In the genomic region with DNA sequence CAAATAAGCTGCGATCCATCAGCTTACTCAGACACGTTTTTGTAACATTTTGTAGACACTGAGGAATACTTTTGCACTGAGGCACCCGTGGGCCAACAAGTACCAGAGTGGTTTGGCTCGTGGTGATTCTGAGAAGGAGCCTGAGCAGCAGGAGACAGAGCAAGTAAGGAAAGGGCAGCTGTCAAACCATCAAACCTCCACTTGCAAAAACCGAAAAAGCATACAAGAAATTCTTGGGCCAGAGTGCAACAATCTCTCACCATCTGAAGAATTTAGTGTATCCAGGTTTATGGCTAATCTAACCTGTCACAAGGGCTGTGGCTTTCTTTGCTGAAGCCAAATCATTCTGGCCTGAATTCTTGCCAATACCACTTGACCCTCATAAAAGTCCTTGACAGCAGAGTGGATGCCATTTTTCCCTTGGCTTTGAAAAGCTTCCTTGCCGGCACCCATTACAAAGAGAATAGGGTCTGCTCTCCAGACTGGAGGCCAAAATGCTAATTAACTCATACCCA, we compare ENCODE assay signal across 11 cellular contexts. TPM values are rescaled to one million over a fixed set of nuclear protein-coding genes. Genes with fewer than 3 reads are reported as not detected.
A peak's percentile ranks its signal among the peaks of the same experiment; 100 is the strongest.
DNase-seq lines count a peak whose midpoint lies in the region; ATAC-seq, FAIRE-seq and TF ChIP-seq lines count a peak whose summit lies in the region.
"Had no signal": no experiment of that assay in that cellular context is flagged by ENCODE, and none has a peak within 500 bp of the region (broad histone marks: within the 10 kb centered on the region; RNA-seq: fewer than 3 reads in every experiment).

No MANE protein-coding gene starts in this region.

- H2AFZ ChIP-seq in endothelial cell of umbilical vein (ENCODE audit: low read depth, low read length) = no peak overlapping the region

- CTCF ChIA-PET in endothelial cell of umbilical vein (lab: Charles Lee) = interaction anchor here (1.1 to 2.2 kb wide), 2 partner anchors 10 to 16 kb away, joined by 3 to 7 read pairs; no protein-coding TSS in a partner anchor

- TF ChIP-seq CTCF in endothelial cell of umbilical vein (IDR thresholded peaks at IDR 0.05; ENCODE audit: extremely low read depth in 1 of 2, insufficient read depth in 1 of 2, low read depth in 1 of 2, low read length in 2 of 2) = no peak

- POLR2A ChIA-PET in endothelial cell of umbilical vein (lab: Charles Lee) = interaction anchor here (0.6 to 0.7 kb wide), 2 partner anchors 16 to 156 kb away, joined by 3 to 4 read pairs; no protein-coding TSS in a partner anchor

- H3K27me3 ChIP-seq in endothelial cell of umbilical vein (ENCODE audit: control insufficient read depth in 2 of 2, insufficient read depth in 2 of 2, low read length in 2 of 2) (no peaks in the 10 kb centered on the region), skeletal muscle satellite cell (ENCODE audit: control insufficient read depth, insufficient read depth, low read length) (no peaks in the 10 kb centered on the region)
- H3K27me3 ChIP-seq: upper lobe of left lung had no signal

- dilution Hi-C loops in endothelial cell of umbilical vein (cut with MboI; ENCODE audit: extremely low pct_ligation_motif_present, low sequenced_read_pairs) = no loop called here

- intact Hi-C loops in endothelial cell of umbilical vein (cut with micrococcal nuclease) = no loop called here
- intact Hi-C loops in posterior cingulate gyrus (cut with DNase I) = no loop called here

- H3K9ac ChIP-seq in endothelial cell of umbilical vein (replicated peaks; ENCODE audit: extremely low read depth, insufficient read depth, low read length) = no peak overlapping the region
- H3K9ac ChIP-seq in skeletal muscle satellite cell (ENCODE audit: low read depth, low read length) = no peak overlapping the region

- H3K4me1 ChIP-seq in endothelial cell of umbilical vein (ENCODE audit: control insufficient read depth, extremely low read depth, insufficient read depth, low read length) (peaks cover 2% of the 10 kb centered on the region), skeletal muscle satellite cell (ENCODE audit: control insufficient read depth, insufficient read depth, low read length) (peaks cover 23% of the 10 kb centered on the region)

- H3K9me1 ChIP-seq in endothelial cell of umbilical vein (replicated peaks; ENCODE audit: control insufficient read depth, extremely low read depth, insufficient read depth, low read length) = no peaks in the 10 kb centered on the region

- ATAC-seq in GM19324 (IDR thresholded peaks at IDR 0.05; ENCODE audit: low FRiP score, unreplicated experiment) = no peak
- no peak for ATAC-seq in HG03097 (IDR thresholded peaks at IDR 0.05; ENCODE audit: low FRiP score, unreplicated experiment)

- no peak overlapping the region for H3K4me3 ChIP-seq in endothelial cell of umbilical vein (replicated peaks in 1 of 3; ENCODE audit: insufficient read depth in 1 of 3, low read depth in 1 of 3, low read length in 3 of 3)
- H3K4me3 ChIP-seq in skeletal muscle satellite cell (ENCODE audit: low read length) = no peak overlapping the region
- H3K4me3 ChIP-seq: upper lobe of left lung had no signal

- FAIRE-seq in endothelial cell of umbilical vein (lab: Jason Lieb, UNC) = peak; percentile 67
- FAIRE-seq: A204.1 had no signal

- H3K27ac ChIP-seq in endothelial cell of umbilical vein (ENCODE audit: insufficient read depth, low read depth, low read length) = no peak overlapping the region
- H3K27ac ChIP-seq: upper lobe of left lung had no signal

- TF ChIP-seq POLR2A in endothelial cell of umbilical vein (IDR thresholded peaks at IDR 0.05; ENCODE audit: low read depth, low read length) = no peak

- peaks cover 79% of the 10 kb centered on the region for H3K79me2 ChIP-seq in endothelial cell of umbilical vein (ENCODE audit: control insufficient read depth, insufficient read depth, low read length)

- peak in 2 of 3 experiments; percentile 34 to 35 for DNase-seq in NCI-H1417 (lab: John Stamatoyannopoulos, UW)
- DNase-seq in NCI-H1417 treated with DMSO at 0.1 percent for 48 hours (lab: John Stamatoyannopoulos, UW) = no peak
- peak; percentile 12 for DNase-seq in NCI-H2196 treated with DMSO at 0.1 percent for 48 hours (lab: John Stamatoyannopoulos, UW; ENCODE audit: unreplicated experiment)
- DNase-seq in endothelial cell of umbilical vein (ENCODE audit: low read depth, low spot score) = no peak
- no peak for DNase-seq in posterior cingulate gyrus
- DNase-seq: naive B cell had no signal

- H3K4me2 ChIP-seq in endothelial cell of umbilical vein (ENCODE audit: insufficient read depth, low read length) (no peak overlapping the region), skeletal muscle satellite cell (ENCODE audit: low read length) (peak overlapping the region; percentile 27)

- BruUV-seq in endothelial cell of umbilical vein (replicated peaks; lab: Mats Ljungman, UMichigan) = no TSS peak

- H3K36me3 ChIP-seq in endothelial cell of umbilical vein (ENCODE audit: control insufficient read depth in 2 of 2, extremely low read depth in 1 of 2, insufficient read depth in 2 of 2, low read length in 2 of 2) (no peaks in the 10 kb centered on the region), skeletal muscle satellite cell (ENCODE audit: insufficient read depth, low read length) (no peaks in the 10 kb centered on the region)
- H3K36me3 ChIP-seq: upper lobe of left lung had no signal

- no peaks in the 10 kb centered on the region for H3K9me3 ChIP-seq in endothelial cell of umbilical vein (replicated peaks; ENCODE audit: control insufficient read depth, insufficient read depth, low read length)
- H3K9me3 ChIP-seq in skeletal muscle satellite cell (replicated peaks; ENCODE audit: low read length) = no peaks in the 10 kb centered on the region
- H3K9me3 ChIP-seq: upper lobe of left lung had no signal

- peaks cover 9% of the 10 kb centered on the region for H4K20me1 ChIP-seq in endothelial cell of umbilical vein (replicated peaks; ENCODE audit: control insufficient read depth, extremely low read depth, insufficient read depth, low read length)

TF ChIP-seq in endothelial cell of umbilical vein, 7 proteins besides CTCF, POLR2A, EP300 and RAD21:
- TF ChIP-seq MYC (IDR thresholded peaks at IDR 0.05; ENCODE audit: low read depth, low read length) (no peak), EZH2 (IDR thresholded peaks at IDR 0.05; ENCODE audit: borderline replicate concordance, low read depth, low read length, severe bottlenecking) (no peak), GATA2 (IDR thresholded peaks at IDR 0.05; ENCODE audit: insufficient read depth, insufficient read length, low read depth, low read length) (no peak), POLR2AphosphoS5 (IDR thresholded peaks at IDR 0.05; ENCODE audit: insufficient read depth, low read depth, low read length) (no peak), JUN (IDR thresholded peaks at IDR 0.05; ENCODE audit: borderline replicate concordance, insufficient read depth, insufficient read length, low read depth) (no peak), FOS (IDR thresholded peaks at IDR 0.05; ENCODE audit: borderline replicate concordance, insufficient read depth, low read length) (no peak)
- TF ChIP-seq, protein P1, sequence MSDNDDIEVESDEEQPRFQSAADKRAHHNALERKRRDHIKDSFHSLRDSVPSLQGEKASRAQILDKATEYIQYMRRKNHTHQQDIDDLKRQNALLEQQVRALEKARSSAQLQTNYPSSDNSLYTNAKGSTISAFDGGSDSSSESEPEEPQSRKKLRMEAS (IDR thresholded peaks at IDR 0.05; ENCODE audit: insufficient read depth, insufficient read length) = no peak

RNA-seq across cellular contexts. Expression of gene MYO1E, which starts 56.7 kb away (rescaled TPM):
- 218 and 231 TPM in 2 replicates for total RNA-seq in endothelial cell of umbilical vein
- 31.6 and 33.4 TPM in 2 replicates for polyA plus RNA-seq in endothelial cell of umbilical vein
- polyA plus RNA-seq in endothelial cell of umbilical vein (2011; cell fraction: cytosol; rRNA removed) = 18.4 and 24.6 TPM in 2 replicates
- 56.7 and 57.1 TPM in 2 replicates for polyA plus RNA-seq in endothelial cell of umbilical vein (2011; cell fraction: nucleus; rRNA removed)
- 108 and 161 TPM in 2 replicates for polyA plus RNA-seq in endothelial cell of umbilical vein (2012)
- polyA minus RNA-seq in endothelial cell of umbilical vein = 96.0 and 102 TPM in 2 replicates
- polyA minus RNA-seq in endothelial cell of umbilical vein (2011; cell fraction: cytosol; rRNA and poly(A)+ RNA removed) = 177 TPM
- 124 and 127 TPM in 2 replicates for polyA minus RNA-seq in endothelial cell of umbilical vein (2011; cell fraction: nucleus; rRNA and poly(A)+ RNA removed)
- total RNA-seq in skeletal muscle satellite cell (2012; rRNA removed) = 210 and 249 TPM in 2 replicates

Comparison
In these comparisons a context has a peak if more than half of its experiments do, and no peak if none do; other contexts are left out.
1. DNase-seq: peak in NCI-H1417 (2 of 3) and NCI-H2196 treated with DMSO at 0.1 percent for 48 hours (single experiment); none in NCI-H1417 treated with DMSO at 0.1 percent for 48 hours (single experiment), endothelial cell of umbilical vein (single experiment) and posterior cingulate gyrus (0 of 10).